Comparison of ENCODE assay signal across 6 cellular contexts in the genomic region with DNA sequence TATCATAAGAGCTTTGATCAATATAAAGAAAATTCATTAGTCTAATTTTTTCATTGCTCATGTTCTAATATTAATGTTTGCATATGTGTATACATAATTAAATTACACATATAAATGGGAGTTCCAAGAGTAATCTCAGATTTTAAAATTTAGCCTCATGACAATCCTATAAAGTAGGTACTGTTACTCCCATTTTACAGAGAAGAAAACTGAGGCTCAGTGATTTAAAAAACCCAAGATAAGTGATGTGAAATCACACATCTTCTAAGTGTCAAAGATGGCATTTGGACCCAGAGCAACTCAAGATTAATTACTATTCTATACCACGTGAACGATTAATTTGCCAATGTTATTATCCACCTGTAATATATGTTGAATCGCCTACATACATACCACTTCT.
"Had no signal": no experiment of that assay in that cellular context is flagged by ENCODE, and none has a peak within 500 bp of the region (broad histone marks: within the 10 kb centered on the region; RNA-seq: fewer than 3 reads in every experiment).

No MANE protein-coding gene starts in this region.

- H3K27ac ChIP-seq: HL-60, KMS-11 had no signal

- FAIRE-seq: HTR-8/SVneo had no signal

- H3K4me2 ChIP-seq: KMS-11 had no signal

- DNase-seq: IMR-90, KBM-7, KG1 had no signal

- H3K9ac ChIP-seq: KMS-11 had no signal
